18 cellular contexts compared by ENCODE assay signal in genomic region chr17:3974138-3974687, GRCh38. TPM values are rescaled to one million over a fixed set of nuclear protein-coding genes. Genes with fewer than 3 reads are reported as not detected.
DNase-seq lines count a peak whose midpoint lies in the region; ATAC-seq, FAIRE-seq and TF ChIP-seq lines count a peak whose summit lies in the region.
"Had no signal": no experiment of that assay in that cellular context is flagged by ENCODE, and none has a peak within 500 bp of the region (broad histone marks: within the 10 kb centered on the region; RNA-seq: fewer than 3 reads in every experiment).

No MANE protein-coding gene starts in this region.

- intact Hi-C loops in endothelial cell of umbilical vein (cut with micrococcal nuclease) (no loop called here), spleen (cut with DNase I; ENCODE audit: low total_unique reads) (no loop called here)
- intact Hi-C loops in CD4-positive, alpha-beta memory T cell (cut with micrococcal nuclease), result no loop called here

- H3K36me3 Mint-ChIP-seq in CD4-positive, alpha-beta memory T cell, result no peaks in the 10 kb centered on the region

- no peak for TF ChIP-seq POLR2A in endothelial cell of umbilical vein (IDR thresholded peaks at IDR 0.05; ENCODE audit: low read depth, low read length)
- TF ChIP-seq POLR2A in spleen (IDR thresholded peaks at IDR 0.05), result no peak

- peak overlapping the region; percentile 1 for H2AFZ ChIP-seq in endothelial cell of umbilical vein (ENCODE audit: low read depth, low read length)

- H3K9me3 Mint-ChIP-seq in CD4-positive, alpha-beta memory T cell, result peaks cover 0 to 9% (median 4%) of the 10 kb centered on the region in 8 donors

- no peaks in the 10 kb centered on the region for H4K20me1 ChIP-seq in endothelial cell of umbilical vein (replicated peaks; ENCODE audit: control insufficient read depth, extremely low read depth, insufficient read depth, low read length)

- peak overlapping the region in 1 of 8 donors; percentile 22 for H3K4me3 Mint-ChIP-seq in CD4-positive, alpha-beta memory T cell
- H3K4me3 Mint-ChIP-seq: T-helper 1 cell treated with Interleukin-12 subunit alpha and Interleukin-12 subunit beta and Interleukin-4 antibody, amounts not matched to agents 30 μg/mL and 1 μg/mL, for 36 hours had no signal

- H3K4me1 Mint-ChIP-seq in CD4-positive, alpha-beta memory T cell, result peaks cover 12 to 39% (median 18%) of the 10 kb centered on the region in 4 donors

- dilution Hi-C loops in endothelial cell of umbilical vein (cut with MboI; ENCODE audit: extremely low pct_ligation_motif_present, low sequenced_read_pairs), result no loop called here

- H3K4me3 ChIP-seq in endothelial cell of umbilical vein (replicated peaks in 1 of 3; ENCODE audit: insufficient read depth in 1 of 3, low read depth in 1 of 3, low read length in 3 of 3) (no peak overlapping the region), spleen (no peak overlapping the region)
- H3K4me3 ChIP-seq in CD4-positive, alpha-beta memory T cell (ENCODE audit: low read length in 2 of 2), result no peak overlapping the region
- H3K4me3 ChIP-seq: MG63, suprapubic skin had no signal

- H3K79me2 ChIP-seq in endothelial cell of umbilical vein (ENCODE audit: control insufficient read depth, insufficient read depth, low read length), result no peaks in the 10 kb centered on the region

- peak overlapping the region in 2 of 7 donors; percentile 74 to 77 for H3K27ac Mint-ChIP-seq in CD4-positive, alpha-beta memory T cell
- H3K27ac Mint-ChIP-seq: T-helper 1 cell treated with Interleukin-12 subunit alpha and Interleukin-12 subunit beta and Interleukin-4 antibody, amounts not matched to agents 30 μg/mL and 1 μg/mL, for 36 hours had no signal

- peaks cover 2% of the 10 kb centered on the region for H3K9me3 ChIP-seq in endothelial cell of umbilical vein (replicated peaks; ENCODE audit: control insufficient read depth, insufficient read depth, low read length)
- peaks cover 0 to 12% (median 7%) of the 10 kb centered on the region in 8 donors for H3K9me3 ChIP-seq in spleen
- H3K9me3 ChIP-seq in CD4-positive, alpha-beta memory T cell (ENCODE audit: control insufficient read depth in 1 of 2, low read length in 2 of 2), result no peaks in the 10 kb centered on the region
- H3K9me3 ChIP-seq: MG63, suprapubic skin had no signal

- POLR2A ChIA-PET in endothelial cell of umbilical vein (lab: Charles Lee), result no interaction called here
- POLR2A ChIA-PET in CD4-positive, alpha-beta memory T cell (lab: Charles Lee; ENCODE audit: partially characterized antibody), result interaction anchor here (1.1 to 1.6 kb wide), 2 partner anchors 9 to 11 kb away, joined by 3 to 5 read pairs; no protein-coding TSS in a partner anchor

- BruUV-seq in endothelial cell of umbilical vein (replicated peaks; lab: Mats Ljungman, UMichigan), result no TSS peak

- CTCF ChIA-PET in endothelial cell of umbilical vein (lab: Charles Lee), result interaction anchor here (1.8 kb wide), 1 partner anchor 9 kb away, joined by 8 read pairs; no protein-coding TSS in a partner anchor
- CTCF ChIA-PET in CD4-positive, alpha-beta memory T cell (lab: Charles Lee; ENCODE audit: partially characterized antibody), result interaction anchor here (1.2 kb wide), 1 partner anchor 49 kb away, joined by 3 read pairs; no protein-coding TSS in a partner anchor

- H3K27me3 Mint-ChIP-seq in CD4-positive, alpha-beta memory T cell, result no peaks in the 10 kb centered on the region

- H3K27ac ChIP-seq in endothelial cell of umbilical vein (ENCODE audit: insufficient read depth, low read depth, low read length) (no peak overlapping the region), spleen (peak overlapping the region in 2 of 8 donors; percentile 0 to 37)
- H3K27ac ChIP-seq in CD4-positive, alpha-beta memory T cell (ENCODE audit: low read depth, low read length), result no peak overlapping the region
- H3K27ac ChIP-seq: suprapubic skin had no signal

- H3K4me2 ChIP-seq in endothelial cell of umbilical vein (ENCODE audit: insufficient read depth, low read length), result no peak overlapping the region

- TF ChIP-seq CTCF in endothelial cell of umbilical vein (IDR thresholded peaks at IDR 0.05; ENCODE audit: extremely low read depth in 1 of 2, insufficient read depth in 1 of 2, low read depth in 1 of 2, low read length in 2 of 2), result no peak
- TF ChIP-seq CTCF in spleen (IDR thresholded peaks at IDR 0.05 in 8 of 11, conservative IDR thresholded peaks at IDR 0.05 in 3 of 11), result no peak

- FAIRE-seq in endothelial cell of umbilical vein (lab: Jason Lieb, UNC), result peak; percentile 50

- H3K36me3 ChIP-seq in endothelial cell of umbilical vein (ENCODE audit: control insufficient read depth in 2 of 2, extremely low read depth in 1 of 2, insufficient read depth in 2 of 2, low read length in 2 of 2) (no peaks in the 10 kb centered on the region), spleen (no peaks in the 10 kb centered on the region)
- H3K36me3 ChIP-seq in CD4-positive, alpha-beta memory T cell (ENCODE audit: insufficient read depth, low read length), result no peaks in the 10 kb centered on the region
- H3K36me3 ChIP-seq: MG63, suprapubic skin had no signal

- H3K9me1 ChIP-seq in endothelial cell of umbilical vein (replicated peaks; ENCODE audit: control insufficient read depth, extremely low read depth, insufficient read depth, low read length), result no peaks in the 10 kb centered on the region

- H3K4me1 ChIP-seq in endothelial cell of umbilical vein (ENCODE audit: control insufficient read depth, extremely low read depth, insufficient read depth, low read length), result peaks cover 20% of the 10 kb centered on the region
- peaks cover 0 to 69% (median 41%) of the 10 kb centered on the region in 6 donors for H3K4me1 ChIP-seq in spleen
- H3K4me1 ChIP-seq in CD4-positive, alpha-beta memory T cell (ENCODE audit: insufficient read depth, low read length), result peaks cover 15% of the 10 kb centered on the region

- H3K27me3 ChIP-seq in endothelial cell of umbilical vein (ENCODE audit: control insufficient read depth in 2 of 2, insufficient read depth in 2 of 2, low read length in 2 of 2) (peaks cover 0 to 4% of the 10 kb centered on the region in 2 experiments), spleen (replicated peaks in 1 of 7) (no peaks in the 10 kb centered on the region)
- no peaks in the 10 kb centered on the region for H3K27me3 ChIP-seq in CD4-positive, alpha-beta memory T cell (ENCODE audit: insufficient read depth, low read length)
- H3K27me3 ChIP-seq: MG63 had no signal

- no peak overlapping the region for H3K9ac ChIP-seq in endothelial cell of umbilical vein (replicated peaks; ENCODE audit: extremely low read depth, insufficient read depth, low read length)

- WGBS in spleen, 5 donors, result 27 to 37% (median 29%) methylated on average over 13 to 15 of the region's 15 CpGs

- no peak for ATAC-seq in HG03378 (IDR thresholded peaks at IDR 0.05; ENCODE audit: unreplicated experiment)

- DNase-seq in activated effector memory CD4-positive, alpha-beta T cell treated with anti-CD3 and anti-CD28 coated beads, Interleukin-2, amount 50 U/mL, for 16 hours, result peak; percentile 42
- no peak for DNase-seq in activated effector memory CD4-positive, alpha-beta T cell treated with Interleukin-2 at 50 U/mL for 16 hours
- peak; percentile 78 for DNase-seq in OCI-M1 (lab: John Stamatoyannopoulos, UW)
- DNase-seq in endothelial cell of umbilical vein (ENCODE audit: low read depth, low spot score), result peak; percentile 34
- DNase-seq in spleen, result peak; percentile 50
- DNase-seq in CD4-positive, alpha-beta memory T cell, result no peak
- DNase-seq in NCI-H1417 treated with DMSO at 0.1 percent for 48 hours (lab: John Stamatoyannopoulos, UW), result no peak
- DNase-seq: activated CD4-positive, alpha-beta T cell treated with anti-CD3 and anti-CD28 coated beads for 4 hours; Calu3; cerebellar nuclear complex; MG63; NCI-H2081; NCI-H524 treated with DMSO at 0.1 percent for 48 hours had no signal

TF ChIP-seq in endothelial cell of umbilical vein, 7 proteins besides CTCF, POLR2A, EP300 and RAD21 (continues in another document):
- TF ChIP-seq EZH2 (IDR thresholded peaks at IDR 0.05; ENCODE audit: borderline replicate concordance, low read depth, low read length, severe bottlenecking), result no peak
- no peak for TF ChIP-seq JUN (IDR thresholded peaks at IDR 0.05; ENCODE audit: borderline replicate concordance, insufficient read depth, insufficient read length, low read depth)
- TF ChIP-seq, protein P1, sequence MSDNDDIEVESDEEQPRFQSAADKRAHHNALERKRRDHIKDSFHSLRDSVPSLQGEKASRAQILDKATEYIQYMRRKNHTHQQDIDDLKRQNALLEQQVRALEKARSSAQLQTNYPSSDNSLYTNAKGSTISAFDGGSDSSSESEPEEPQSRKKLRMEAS (IDR thresholded peaks at IDR 0.05; ENCODE audit: insufficient read depth, insufficient read length), result no peak
- no peak for TF ChIP-seq POLR2AphosphoS5 (IDR thresholded peaks at IDR 0.05; ENCODE audit: insufficient read depth, low read depth, low read length)
- TF ChIP-seq GATA2 (IDR thresholded peaks at IDR 0.05; ENCODE audit: insufficient read depth, insufficient read length, low read depth, low read length), result no peak

RNA-seq across cellular contexts. Expression of gene ATP2A3, which starts 10.0 kb away (rescaled TPM):
- 0.55 and 0.78 TPM in 2 replicates for total RNA-seq in endothelial cell of umbilical vein
- polyA plus RNA-seq in endothelial cell of umbilical vein, result 0.37 TPM in 2 replicates
- polyA plus RNA-seq in endothelial cell of umbilical vein (2011; cell fraction: cytosol; rRNA removed), result 0.28 and 0.32 TPM in 2 replicates
- polyA plus RNA-seq in endothelial cell of umbilical vein (2011; cell fraction: nucleus; rRNA removed), result 0.26 and 0.36 TPM in 2 replicates
- 1.6 and 1.8 TPM in 2 replicates for polyA plus RNA-seq in endothelial cell of umbilical vein (2012)
- polyA minus RNA-seq in endothelial cell of umbilical vein, result 1.4 and 3.2 TPM in 2 replicates
- 4.7 TPM for polyA minus RNA-seq in endothelial cell of umbilical vein (2011; cell fraction: cytosol; rRNA and poly(A)+ RNA removed)
- 0.82 TPM in 1 of 2 replicates, not detected in the other for polyA minus RNA-seq in endothelial cell of umbilical vein (2011; cell fraction: nucleus; rRNA and poly(A)+ RNA removed)
- 100 to 1,000 TPM; 161 to 240 (median 219) TPM for total RNA-seq in spleen
- polyA plus RNA-seq in spleen, result 100 to 1,000 TPM; 103 to 190 (median 189) TPM
- 100 to 1,000 TPM; 157 to 177 TPM for total RNA-seq in CD4-positive, alpha-beta memory T cell
- 10 to 100 TPM; 34.4 to 89.0 TPM for polyA plus RNA-seq in CD4-positive, alpha-beta memory T cell

RNA-seq across cellular contexts. Expression of gene P2RX1, which starts 57.9 kb away (rescaled TPM):
- total RNA-seq in endothelial cell of umbilical vein (not detected in 2 replicates), spleen (10 to 100 TPM; 16.8 to 46.3 (median 23.1) TPM)
- polyA plus RNA-seq in endothelial cell of umbilical vein (0.05 TPM in 1 of 2 replicates, not detected in the other), spleen (10 to 100 TPM in 2 of 3 donors, 1 to 10 TPM in 1; 9.2 to 22.0 (median 10.3) TPM)
- 0.03 TPM in 1 of 2 replicates, not detected in the other for polyA plus RNA-seq in endothelial cell of umbilical vein (2011; cell fraction: cytosol; rRNA removed)
- 0.05 and 0.08 TPM in 2 replicates for polyA plus RNA-seq in endothelial cell of umbilical vein (2011; cell fraction: nucleus; rRNA removed)
- polyA plus RNA-seq in endothelial cell of umbilical vein (2012), result 0.10 TPM in 1 of 2 replicates, not detected in the other
- 0.17 TPM in 1 of 2 replicates, not detected in the other for polyA minus RNA-seq in endothelial cell of umbilical vein
- not detected for polyA minus RNA-seq in endothelial cell of umbilical vein (2011; cell fraction: cytosol; rRNA and poly(A)+ RNA removed)
- polyA minus RNA-seq in endothelial cell of umbilical vein (2011; cell fraction: nucleus; rRNA and poly(A)+ RNA removed), result not detected in 2 replicates
- not detected for total RNA-seq in CD4-positive, alpha-beta memory T cell
- not detected for polyA plus RNA-seq in CD4-positive, alpha-beta memory T cell
- total RNA-seq: Calu3, kidney epithelial cell, pulmonary artery endothelial cell had no signal

Comparison
In these comparisons a context has a peak if more than half of its experiments do, and no peak if none do; other contexts are left out.
1. DNase-seq: peak in activated effector memory CD4-positive, alpha-beta T cell treated with anti-CD3 and anti-CD28 coated beads, Interleukin-2, amount 50 U/mL, for 16 hours (single experiment), OCI-M1 (single experiment), endothelial cell of umbilical vein (single experiment) and spleen (single experiment); none in activated effector memory CD4-positive, alpha-beta T cell treated with Interleukin-2 at 50 U/mL for 16 hours (single experiment), CD4-positive, alpha-beta memory T cell (0 of 5) and NCI-H1417 treated with DMSO at 0.1 percent for 48 hours (single experiment).
2. RNA of gene ATP2A3, which starts 10.0 kb away (total RNA-seq): 161 to 240 TPM in spleen and 157 to 177 TPM in CD4-positive, alpha-beta memory T cell; 0.55 to 0.78 TPM in endothelial cell of umbilical vein; every median in the first group is over 10 times any median in the second.
3. RNA of gene P2RX1, which starts 57.9 kb away (total RNA-seq): 16.8 to 46.3 TPM in spleen; not detected in endothelial cell of umbilical vein and not detected in CD4-positive, alpha-beta memory T cell; every median in the first group is over 10 times any median in the second.